ENCODE assay signal across 8 cellular contexts in the genomic region with DNA sequence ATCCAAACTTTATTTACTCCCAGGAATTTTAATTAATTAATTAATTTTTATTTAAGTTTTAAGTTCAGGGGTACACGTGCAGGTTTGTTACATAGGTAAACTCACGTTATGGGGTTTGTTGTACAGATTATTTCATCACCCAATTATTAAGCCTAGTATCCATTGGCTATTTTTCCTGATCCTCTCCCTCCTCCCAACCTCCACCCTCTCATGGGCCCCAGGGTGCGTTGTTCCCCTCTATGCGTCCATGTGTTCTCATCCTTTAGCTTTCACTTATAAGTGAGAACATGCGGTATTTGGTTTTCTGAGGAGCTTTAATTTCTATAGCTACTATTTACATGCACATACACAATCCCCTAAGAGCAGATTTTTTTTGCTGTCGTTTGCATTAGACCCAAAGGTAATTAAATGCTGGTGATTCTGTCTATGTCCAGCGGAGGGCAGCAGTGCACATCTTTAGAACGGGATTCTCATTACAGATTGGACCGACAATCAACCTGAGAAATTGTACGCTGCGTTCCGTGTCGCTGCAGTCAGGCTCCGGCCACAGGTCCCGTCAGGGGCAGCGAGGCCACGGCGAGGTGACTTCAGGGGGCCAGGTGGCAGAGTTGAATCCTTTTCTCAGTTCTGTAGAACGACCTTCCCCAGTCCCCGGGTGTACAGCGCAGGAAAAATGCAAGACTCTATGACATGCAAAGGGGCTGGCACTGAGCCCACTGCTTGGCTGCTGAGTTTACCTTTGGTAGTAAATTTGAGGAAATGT. TPM values are rescaled to one million over a fixed set of nuclear protein-coding genes. Genes with fewer than 3 reads are reported as not detected.
DNase-seq lines count a peak whose midpoint lies in the region; ATAC-seq and TF ChIP-seq lines count a peak whose summit lies in the region.

No MANE protein-coding gene starts in this region.

- TF ChIP-seq CTCF in AG09319 (IDR thresholded peaks at IDR 0.05; ENCODE audit: low read depth, low read length): peak; percentile 74

- intact Hi-C loops in left colon (cut with DNase I, micrococcal nuclease): no loop called here

- ATAC-seq in GM19035 (IDR thresholded peaks at IDR 0.05; ENCODE audit: unreplicated experiment) (peak; percentile 90), HG03280 (IDR thresholded peaks at IDR 0.05; ENCODE audit: unreplicated experiment) (peak; percentile 90), left colon (peak; percentile 83)

- DNase-seq in AG09319 (ENCODE audit: extremely low read depth, low read depth): no peak
- DNase-seq in NCI-H345 (lab: John Stamatoyannopoulos, UW): peak; percentile 83
- DNase-seq in activated CD4-positive, CD25-positive, alpha-beta regulatory T cell treated with anti-CD3 and anti-CD28 coated beads, Interleukin-2, amount 50 U/mL, for 72 hours: peak; percentile 73
- peak; percentile 62 for DNase-seq in cerebellar cortex (ENCODE audit: low spot score)
- DNase-seq in left colon: peak; percentile 47 to 86
- peak; percentile 80 to 81 for DNase-seq in stimulated activated CD4-positive, alpha-beta T cell treated with anti-CD3 and anti-CD28 coated beads, Interleukin-2, amount 100 ng/mL, for 24 hours

RNA-seq across cellular contexts. Expression of a gene that starts 11.6 kb away (rescaled TPM):
- 10 to 100 TPM; 68.5 to 69.0 TPM for total RNA-seq in left colon

RNA-seq across cellular contexts. Expression of a gene that starts 51.9 kb away (rescaled TPM):
- total RNA-seq in left colon: 10 to 100 TPM; 11.7 to 11.9 TPM
